8 cellular contexts compared by ENCODE assay signal in genomic region chr4:170990989-170991589, GRCh38.
DNase-seq lines count a peak whose midpoint lies in the region; ATAC-seq, FAIRE-seq and TF ChIP-seq lines count a peak whose summit lies in the region.

No MANE protein-coding gene starts in this region.

- peaks cover 7% of the 10 kb centered on the region for H3K9me3 Mint-ChIP-seq in activated T-helper 1 cell treated with anti-CD3 and anti-CD28 coated beads, Interleukin-12 subunit alpha, Interleukin-12 subunit beta, Interleukin-2, Interleukin-4 antibody, amounts not matched to agents 30 ng/mL and 10 ng/mL and 1 ng/mL, durations not matched to agents 14 hours and 24 hours and 36 hours

- TF ChIP-seq EP300 in SK-N-SH (IDR thresholded peaks at IDR 0.05; ENCODE audit: borderline replicate concordance in 1 of 2, low read depth in 1 of 2, low read length in 1 of 2): no peak

- H3K27ac ChIP-seq in SK-N-SH (ENCODE audit: low read depth in 2 of 2, low read length in 1 of 2) (no peak overlapping the region), kidney (ENCODE audit: low read depth in 2 of 2, low read length in 2 of 2) (no peak overlapping the region)

- H3K4me1 ChIP-seq in SK-N-SH (ENCODE audit: control insufficient read depth in 1 of 2, insufficient read depth in 2 of 2, low read depth in 1 of 2, low read length in 1 of 2) (no peaks in the 10 kb centered on the region), kidney (ENCODE audit: control insufficient read depth in 1 of 2, insufficient read depth in 1 of 2, low read depth in 1 of 2, low read length in 2 of 2) (no peaks in the 10 kb centered on the region)

- no peak overlapping the region for H3K9ac ChIP-seq in SK-N-SH
- no peak overlapping the region for H3K9ac ChIP-seq in kidney (ENCODE audit: low read length in 2 of 2)

- H3K36me3 ChIP-seq in SK-N-SH (replicated peaks in 1 of 2; ENCODE audit: control insufficient read depth in 1 of 2, insufficient read depth in 2 of 2, low read length in 1 of 2) (no peaks in the 10 kb centered on the region), kidney (ENCODE audit: control insufficient read depth in 1 of 2, insufficient read depth in 2 of 2, low read length in 2 of 2) (no peaks in the 10 kb centered on the region)

- H3F3A ChIP-seq in SK-N-SH (replicated peaks; ENCODE audit: insufficient read depth): no peaks in the 10 kb centered on the region

- TF ChIP-seq CTCF in SK-N-SH (IDR thresholded peaks at IDR 0.05): peak; percentile 62
- peak; percentile 48 for TF ChIP-seq CTCF in kidney (IDR thresholded peaks at IDR 0.05; ENCODE audit: borderline replicate concordance, extremely low read depth, insufficient read depth)

- ATAC-seq in GM21360 (IDR thresholded peaks at IDR 0.05; ENCODE audit: unreplicated experiment) (peak; percentile 94), HG03520 (IDR thresholded peaks at IDR 0.05; ENCODE audit: unreplicated experiment) (peak; percentile 96)

- WGBS in SK-N-SH (ENCODE audit: low lambda C conversion rate): 32% methylated on average over 8 of the region's 8 CpGs

- H3K4me2 ChIP-seq in SK-N-SH: no peak overlapping the region

- H3K4me3 ChIP-seq in SK-N-SH (ENCODE audit: low read depth in 2 of 2, low read length in 1 of 2) (no peak overlapping the region; a peak in 1 of 4 replicates), kidney (ENCODE audit: low read length in 2 of 2) (no peak overlapping the region)

- no peaks in the 10 kb centered on the region for H3K79me2 ChIP-seq in SK-N-SH (ENCODE audit: insufficient read depth)

- intact Hi-C loops in kidney (cut with DNase I): no loop called here
- intact Hi-C loops in activated T-helper 1 cell treated with anti-CD3 and anti-CD28 coated beads, Interleukin-12 subunit alpha, Interleukin-12 subunit beta, Interleukin-2, Interleukin-4 antibody, amounts not matched to agents 30 ng/mL and 10 ng/mL and 1 ng/mL, durations not matched to agents 14 hours and 24 hours and 36 hours (cut with micrococcal nuclease): no loop called here

- peak; percentile 68 for TF ChIP-seq RAD21 in SK-N-SH (IDR thresholded peaks at IDR 0.05; ENCODE audit: low read length)

- H3K36me3 Mint-ChIP-seq in activated T-helper 1 cell treated with anti-CD3 and anti-CD28 coated beads, Interleukin-12 subunit alpha, Interleukin-12 subunit beta, Interleukin-2, Interleukin-4 antibody, amounts not matched to agents 30 ng/mL and 10 ng/mL and 1 ng/mL, durations not matched to agents 14 hours and 24 hours and 36 hours (ENCODE audit: low read depth): no peaks in the 10 kb centered on the region

- H4K20me1 ChIP-seq in SK-N-SH (ENCODE audit: insufficient read depth): no peaks in the 10 kb centered on the region

- POLR2A ChIA-PET in SK-N-SH (lab: Yijun Ruan, JAX): no interaction called here

- H3K27me3 ChIP-seq in SK-N-SH (ENCODE audit: insufficient read depth): no peaks in the 10 kb centered on the region

- H3K4me1 Mint-ChIP-seq in activated T-helper 1 cell treated with anti-CD3 and anti-CD28 coated beads, Interleukin-12 subunit alpha, Interleukin-12 subunit beta, Interleukin-2, Interleukin-4 antibody, amounts not matched to agents 30 ng/mL and 10 ng/mL and 1 ng/mL, durations not matched to agents 14 hours and 24 hours and 36 hours (ENCODE audit: low read depth): no peaks in the 10 kb centered on the region

- no peaks in the 10 kb centered on the region for H3K9me2 ChIP-seq in SK-N-SH

- no peaks in the 10 kb centered on the region for H3K27me3 Mint-ChIP-seq in activated T-helper 1 cell treated with anti-CD3 and anti-CD28 coated beads, Interleukin-12 subunit alpha, Interleukin-12 subunit beta, Interleukin-2, Interleukin-4 antibody, amounts not matched to agents 30 ng/mL and 10 ng/mL and 1 ng/mL, durations not matched to agents 14 hours and 24 hours and 36 hours (ENCODE audit: insufficient read depth)

- H3K27ac Mint-ChIP-seq in activated T-helper 1 cell treated with anti-CD3 and anti-CD28 coated beads, Interleukin-12 subunit alpha, Interleukin-12 subunit beta, Interleukin-2, Interleukin-4 antibody, amounts not matched to agents 30 ng/mL and 10 ng/mL and 1 ng/mL, durations not matched to agents 14 hours and 24 hours and 36 hours: no peak overlapping the region

- DNase-seq in DMS53 treated with DMSO at 0.1 percent for 48 hours (lab: John Stamatoyannopoulos, UW; ENCODE audit: unreplicated experiment) (peak; percentile 36), SK-N-SH (peak; percentile 17), kidney (no peak), DMS79 (lab: John Stamatoyannopoulos, UW) (no peak), ureter (ENCODE audit: low spot score) (no peak)
- no peak for DNase-seq in activated T-helper 1 cell treated with anti-CD3 and anti-CD28 coated beads, Interleukin-12 subunit alpha, Interleukin-12 subunit beta, Interleukin-2, Interleukin-4 antibody, amounts not matched to agents 30 ng/mL and 10 ng/mL and 1 ng/mL, durations not matched to agents 14 hours and 24 hours and 36 hours (ENCODE audit: low spot score)

- H3K9me3 ChIP-seq in SK-N-SH (no peaks in the 10 kb centered on the region), kidney (ENCODE audit: control insufficient read depth in 1 of 2, low read length in 2 of 2) (no peaks in the 10 kb centered on the region)

- FAIRE-seq in kidney (lab: Jason Lieb, UNC): no peak

- H2AFZ ChIP-seq in SK-N-SH (ENCODE audit: low read depth): no peak overlapping the region

- CTCF ChIA-PET in SK-N-SH (lab: Yijun Ruan, JAX): interaction anchor here (0.6 to 2.4 kb wide), 27 partner anchors 10 to 1861 kb away, joined by 3 to 14 read pairs (median 3); no protein-coding TSS in a partner anchor

- no peak overlapping the region for H3K4me3 Mint-ChIP-seq in activated T-helper 1 cell treated with anti-CD3 and anti-CD28 coated beads, Interleukin-12 subunit alpha, Interleukin-12 subunit beta, Interleukin-2, Interleukin-4 antibody, amounts not matched to agents 30 ng/mL and 10 ng/mL and 1 ng/mL, durations not matched to agents 14 hours and 24 hours and 36 hours

TF ChIP-seq in SK-N-SH, 30 proteins besides CTCF, POLR2A, EP300 and RAD21:
- TF ChIP-seq SMC3 (IDR thresholded peaks at IDR 0.05; ENCODE audit: low read depth, low read length) (peak; percentile 62), IRF3 (IDR thresholded peaks at IDR 0.05; ENCODE audit: low read depth, low read length) (no peak), MAX (IDR thresholded peaks at IDR 0.05; ENCODE audit: low read depth) (no peak)
TF ChIP-seq in SK-N-SH: peak in this region for 1.

Comparison
In these comparisons a context has a peak if more than half of its experiments do, and no peak if none do; other contexts are left out.
1. DNase-seq: peak in DMS53 treated with DMSO at 0.1 percent for 48 hours (single experiment) and SK-N-SH (single experiment); none in kidney (single experiment), activated T-helper 1 cell treated with anti-CD3 and anti-CD28 coated beads, Interleukin-12 subunit alpha, Interleukin-12 subunit beta, Interleukin-2, Interleukin-4 antibody, amounts not matched to agents 30 ng/mL and 10 ng/mL and 1 ng/mL, durations not matched to agents 14 hours and 24 hours and 36 hours (single experiment), DMS79 (single experiment) and ureter (single experiment).